In genomic region chr11:114137838-114138237, GRCh38 we compare ENCODE assay signal across 22 cellular contexts.
DNase-seq lines count a peak whose midpoint lies in the region; ATAC-seq, FAIRE-seq and TF ChIP-seq lines count a peak whose summit lies in the region.
"Had no signal": no experiment of that assay in that cellular context is flagged by ENCODE, and none has a peak within 500 bp of the region (broad histone marks: within the 10 kb centered on the region; RNA-seq: fewer than 3 reads in every experiment).

No MANE protein-coding gene starts in this region.

- H3K4ac ChIP-seq in H1 (replicated peaks; ENCODE audit: insufficient read length, low read depth, low read length), result no peak overlapping the region

- H3K9me3 Mint-ChIP-seq in CD4-positive, alpha-beta T cell, result no peaks in the 10 kb centered on the region
- H3K9me3 Mint-ChIP-seq: central memory CD8-positive, alpha-beta T cell; nephron; T-helper 2 cell treated with Interferon-gamma antibody and Interleukin-4, amounts not matched to agents 5 μg/mL and 100 μg/mL, for 36 hours had no signal

- H4K20me1 ChIP-seq in H1 (replicated peaks in 1 of 2; ENCODE audit: control insufficient read depth in 1 of 2, insufficient read depth in 2 of 2, low read length in 2 of 2), result no peaks in the 10 kb centered on the region

- no peak for TF ChIP-seq RAD21 in H1 (IDR thresholded peaks at IDR 0.05 in 1 of 2, conservative IDR thresholded peaks at IDR 0.05 in 1 of 2; ENCODE audit: low read depth in 2 of 2, low read length in 2 of 2)

- POLR2A ChIA-PET in RWPE1 (lab: Yijun Ruan, JAX; ENCODE audit: low non-redundant PET) (no interaction called here), H1 (lab: Charles Lee; ENCODE audit: partially characterized antibody) (no interaction called here)
- POLR2A ChIA-PET in CD4-positive, alpha-beta T cell (lab: Charles Lee), result no interaction called here

- no peak for TF ChIP-seq EP300 in H1 (IDR thresholded peaks at IDR 0.05; ENCODE audit: borderline replicate concordance in 1 of 2, low read depth in 2 of 2, low read length in 2 of 2)
- no peak for TF ChIP-seq EP300 in upper lobe of left lung (IDR thresholded peaks at IDR 0.05)

- WGBS in H1 (ENCODE audit: extremely low coverage in 1 of 2, insufficient coverage in 1 of 2, insufficient read length in 1 of 2, insufficient replicate concordance in 2 of 2, low coverage in 1 of 2, low lambda C conversion rate in 2 of 2, missing lambda C conversion rate in 1 of 2), 2 experiments, result 83% methylated on average over 6 of the region's 6 CpGs; no CpG with 5 or more reads in 1 of the 2 experiments
- 89 to 94% methylated on average over 6 of the region's 6 CpGs for WGBS in upper lobe of left lung, 2 donors

- no peak overlapping the region for H3K18ac ChIP-seq in H1 (ENCODE audit: extremely low read depth, low read length)

- no peaks in the 10 kb centered on the region for H3K27me3 Mint-ChIP-seq in CD4-positive, alpha-beta T cell
- H3K27me3 Mint-ChIP-seq: stimulated activated naive B cell treated with anti-CD40 and anti-IgM and Interleukin-4, amounts not matched to agents 10 μg/mL and 1 μg/mL and 100 μg/mL, for 72 hours had no signal

- H3K27ac ChIP-seq in RWPE1 (peak overlapping the region; percentile 57), H1 (ENCODE audit: low read depth, low read length) (no peak overlapping the region), neutrophil (peak overlapping the region; percentile 77), upper lobe of left lung (peak overlapping the region; percentile 64 to 87 (median 78))
- no peak overlapping the region for H3K27ac ChIP-seq in CD4-positive, alpha-beta T cell (ENCODE audit: low read depth, low read length)

- H3K36me3 ChIP-seq in H1 (ENCODE audit: control insufficient read depth in 2 of 4, insufficient read depth in 4 of 4, low read length in 3 of 4), result no peaks in the 10 kb centered on the region
- no peaks in the 10 kb centered on the region for H3K36me3 ChIP-seq in neutrophil
- H3K36me3 ChIP-seq in upper lobe of left lung, result peaks cover 6 to 46% (median 11%) of the 10 kb centered on the region in 4 donors
- H3K36me3 ChIP-seq: BE2C had no signal

- H3K23me2 ChIP-seq in H1 (ENCODE audit: low read depth, low read length), result no peaks in the 10 kb centered on the region

- H4K91ac ChIP-seq in H1 (replicated peaks; ENCODE audit: insufficient read length, low read length), result no peak overlapping the region

- no peaks in the 10 kb centered on the region for H3K79me2 ChIP-seq in H1 (ENCODE audit: control insufficient read depth in 1 of 2, insufficient read depth in 2 of 2, low read length in 2 of 2)

- TF ChIP-seq CTCF in RWPE1 (conservative IDR thresholded peaks at IDR 0.05; ENCODE audit: low read depth), result no peak
- no peak for TF ChIP-seq CTCF in H1 (IDR thresholded peaks at IDR 0.05; ENCODE audit: control extremely low read depth in 1 of 3, insufficient read depth in 1 of 3, low read depth in 1 of 3, low read length in 3 of 3)
- no peak for TF ChIP-seq CTCF in neutrophil (IDR thresholded peaks at IDR 0.05)
- TF ChIP-seq CTCF in upper lobe of left lung (IDR thresholded peaks at IDR 0.05), result no peak
- TF ChIP-seq CTCF in omental fat pad (IDR thresholded peaks at IDR 0.05), result no peak
- no peak for TF ChIP-seq CTCF in CD4-positive, alpha-beta T cell (IDR thresholded peaks at IDR 0.05)

- no peak overlapping the region for H4K5ac ChIP-seq in H1 (ENCODE audit: insufficient read length, low read depth, low read length)

- no peak overlapping the region for H2BK5ac ChIP-seq in H1 (ENCODE audit: low read depth, low read length)

- H3K9me3 ChIP-seq in H1 (ENCODE audit: insufficient read depth in 2 of 2, low read depth in 1 of 2, low read length in 1 of 2) (no peaks in the 10 kb centered on the region), neutrophil (no peaks in the 10 kb centered on the region), upper lobe of left lung (no peaks in the 10 kb centered on the region)
- no peaks in the 10 kb centered on the region for H3K9me3 ChIP-seq in CD4-positive, alpha-beta T cell (ENCODE audit: control insufficient read depth, low read length)
- H3K9me3 ChIP-seq: BE2C had no signal

- no peak overlapping the region for H2BK15ac ChIP-seq in H1 (ENCODE audit: low read length)

- intact Hi-C loops in CD4-positive, alpha-beta T cell (cut with DNase I, micrococcal nuclease), result no loop called here

- H3K27me3 ChIP-seq in H1 (replicated peaks in 1 of 4; ENCODE audit: control insufficient read depth in 3 of 4, extremely low read depth in 1 of 4, insufficient read depth in 3 of 4, low read length in 3 of 4), result no peaks in the 10 kb centered on the region
- H3K27me3 ChIP-seq in neutrophil, result no peaks in the 10 kb centered on the region
- H3K27me3 ChIP-seq in upper lobe of left lung, result no peaks in the 10 kb centered on the region
- no peaks in the 10 kb centered on the region for H3K27me3 ChIP-seq in CD4-positive, alpha-beta T cell (ENCODE audit: control insufficient read depth, insufficient read depth, low read length)

- no peak overlapping the region for H3K56ac ChIP-seq in H1 (replicated peaks; ENCODE audit: insufficient read length, low read depth, low read length)

- no peaks in the 10 kb centered on the region for H3K79me1 ChIP-seq in H1 (ENCODE audit: low read depth, low read length)

- ATAC-seq in upper lobe of left lung (ENCODE audit: low FRiP score in 2 of 2), result no peak
- ATAC-seq in omental fat pad (ENCODE audit: low FRiP score), result no peak
- no peak for ATAC-seq in CD4-positive, alpha-beta T cell (ENCODE audit: poor library complexity)

- no peaks in the 10 kb centered on the region for H3K36me3 Mint-ChIP-seq in CD4-positive, alpha-beta T cell (ENCODE audit: low read depth)

- no peak overlapping the region for H3K27ac Mint-ChIP-seq in CD4-positive, alpha-beta T cell
- H3K27ac Mint-ChIP-seq: nephron; T-helper 2 cell treated with Interferon-gamma antibody and Interleukin-4, amounts not matched to agents 5 μg/mL and 100 μg/mL, for 36 hours had no signal

- FAIRE-seq in H1 (lab: Jason Lieb, UNC), result no peak

- peaks cover 48% of the 10 kb centered on the region for H3K4me1 Mint-ChIP-seq in CD4-positive, alpha-beta T cell (ENCODE audit: low read depth)

- TF ChIP-seq POLR2A in H1 (IDR thresholded peaks at IDR 0.05; ENCODE audit: control extremely low read depth in 1 of 2, low read depth in 2 of 2, low read length in 2 of 2) (no peak), upper lobe of left lung (IDR thresholded peaks at IDR 0.05) (no peak)

- no peak overlapping the region for H2BK120ac ChIP-seq in H1 (replicated peaks; ENCODE audit: low read depth, low read length)

- DNase-seq in RWPE1 (ENCODE audit: low spot score) (no peak), H1 (ENCODE audit: low read depth in 1 of 2, low spot score in 2 of 2) (no peak), upper lobe of left lung (peak in 1 of 2 donors; percentile 41), OCI-M2 (lab: John Stamatoyannopoulos, UW; ENCODE audit: unreplicated experiment) (no peak), omental fat pad (ENCODE audit: low spot score) (no peak)
- no peak for DNase-seq in CD4-positive, alpha-beta T cell
- DNase-seq: activated effector memory CD4-positive, alpha-beta T cell treated with Interleukin-2 at 50 U/mL for 16 hours; BE2C; DMS 273 treated with DMSO at 0.1 percent for 48 hours; GDM1; head of caudate nucleus; KG1; mesendoderm; NCI-H1048; NCI-H2081; NCI-H524 treated with DMSO at 0.1 percent for 48 hours; stimulated activated CD4-positive, alpha-beta T cell treated with anti-CD3 and anti-CD28 coated beads, Interleukin-15, amount 100 ng/mL, for 24 hours; stimulated activated naive B cell treated with anti-CD40 and anti-IgM and Interleukin-4, amounts not matched to agents 10 μg/mL and 1 μg/mL and 100 μg/mL, for 72 hours had no signal

- H3K4me2 ChIP-seq in H1 (ENCODE audit: insufficient read depth in 1 of 2, low read depth in 2 of 2, low read length in 2 of 2), result no peak overlapping the region

- peak overlapping the region; percentile 20; the same call in 1 of the 2 replicates for H4K8ac ChIP-seq in H1 (ENCODE audit: extremely low read depth, insufficient read depth, low read length)

- H3K4me3 ChIP-seq in H1 (ENCODE audit: extremely low read depth in 1 of 4, insufficient read depth in 2 of 4, low read depth in 3 of 4, low read length in 4 of 4) (no peak overlapping the region), neutrophil (ENCODE audit: low read depth in 1 of 2, low read length in 1 of 2) (no peak overlapping the region), upper lobe of left lung (no peak overlapping the region)

- no peak overlapping the region for H3K4me3 Mint-ChIP-seq in CD4-positive, alpha-beta T cell
- H3K4me3 Mint-ChIP-seq: central memory CD8-positive, alpha-beta T cell; nephron had no signal

- H2BK12ac ChIP-seq in H1 (ENCODE audit: low read depth, low read length), result no peak overlapping the region

- no peak overlapping the region for H2AK5ac ChIP-seq in H1 (ENCODE audit: low read depth, low read length)

- no peak overlapping the region for H3K14ac ChIP-seq in H1 (ENCODE audit: insufficient read length)

- H3K4me1 ChIP-seq in H1 (replicated peaks in 1 of 4; ENCODE audit: control insufficient read depth in 3 of 4, insufficient read depth in 4 of 4, low read length in 3 of 4), result peaks cover 0 to 6% (median 0%) of the 10 kb centered on the region in 4 experiments; a peak in 2 of 7 replicates
- H3K4me1 ChIP-seq in neutrophil (ENCODE audit: control insufficient read depth in 1 of 2, insufficient read depth in 1 of 2, low read depth in 1 of 2, low read length in 1 of 2), result peaks cover 51 to 53% of the 10 kb centered on the region in 2 experiments
- peaks cover 97 to 100% (median 99%) of the 10 kb centered on the region in 4 donors for H3K4me1 ChIP-seq in upper lobe of left lung
- H3K4me1 ChIP-seq: BE2C had no signal

- H2AFZ ChIP-seq in H1 (ENCODE audit: low read length), result no peak overlapping the region

- no peak overlapping the region for H2BK20ac ChIP-seq in H1 (ENCODE audit: low read length)

- H3K23ac ChIP-seq in H1 (ENCODE audit: insufficient read length), result no peak overlapping the region

- H3K9ac ChIP-seq in H1 (replicated peaks in 1 of 4; ENCODE audit: extremely low read depth in 1 of 4, low read depth in 3 of 4, low read length in 3 of 4), result no peak overlapping the region

- CTCF ChIA-PET in RWPE1 (lab: Yijun Ruan, JAX), result interaction anchor here (0.6 kb wide), 1 partner anchor 158 kb away, joined by 3 read pairs; the partner anchor contains the start of gene NNMT
- CTCF ChIA-PET in H1 (lab: Charles Lee; ENCODE audit: partially characterized antibody), result interaction anchor here (0.6 to 1.5 kb wide), 2 partner anchors 101 to 1028 kb away, joined by 3 read pairs; no protein-coding TSS in a partner anchor
- CTCF ChIA-PET in CD4-positive, alpha-beta T cell (lab: Charles Lee), result no interaction called here

TF ChIP-seq in H1, 55 proteins besides CTCF, POLR2A, EP300 and RAD21 (continues in another document):
- TF ChIP-seq POLR2AphosphoS5 (IDR thresholded peaks at IDR 0.05; ENCODE audit: low read depth, low read length) (no peak), TAF1 (IDR thresholded peaks at IDR 0.05; ENCODE audit: low read depth, low read length) (no peak), SP4 (IDR thresholded peaks at IDR 0.05; ENCODE audit: low read length) (no peak), SP2 (IDR thresholded peaks at IDR 0.05; ENCODE audit: low read length) (no peak)
- TF ChIP-seq, protein P1, sequence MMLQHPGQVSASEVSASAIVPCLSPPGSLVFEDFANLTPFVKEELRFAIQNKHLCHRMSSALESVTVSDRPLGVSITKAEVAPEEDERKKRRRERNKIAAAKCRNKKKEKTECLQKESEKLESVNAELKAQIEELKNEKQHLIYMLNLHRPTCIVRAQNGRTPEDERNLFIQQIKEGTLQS (IDR thresholded peaks at IDR 0.05; ENCODE audit: insufficient read depth, low read depth, low read length), result no peak

Comparison
In these comparisons a context has a peak if more than half of its experiments do, and no peak if none do; other contexts are left out.
1. H3K27ac ChIP-seq: peak in RWPE1 (single experiment), neutrophil (single experiment) and upper lobe of left lung (4 of 4); none in H1 (single experiment) and CD4-positive, alpha-beta T cell (single experiment).